In the genomic region with DNA sequence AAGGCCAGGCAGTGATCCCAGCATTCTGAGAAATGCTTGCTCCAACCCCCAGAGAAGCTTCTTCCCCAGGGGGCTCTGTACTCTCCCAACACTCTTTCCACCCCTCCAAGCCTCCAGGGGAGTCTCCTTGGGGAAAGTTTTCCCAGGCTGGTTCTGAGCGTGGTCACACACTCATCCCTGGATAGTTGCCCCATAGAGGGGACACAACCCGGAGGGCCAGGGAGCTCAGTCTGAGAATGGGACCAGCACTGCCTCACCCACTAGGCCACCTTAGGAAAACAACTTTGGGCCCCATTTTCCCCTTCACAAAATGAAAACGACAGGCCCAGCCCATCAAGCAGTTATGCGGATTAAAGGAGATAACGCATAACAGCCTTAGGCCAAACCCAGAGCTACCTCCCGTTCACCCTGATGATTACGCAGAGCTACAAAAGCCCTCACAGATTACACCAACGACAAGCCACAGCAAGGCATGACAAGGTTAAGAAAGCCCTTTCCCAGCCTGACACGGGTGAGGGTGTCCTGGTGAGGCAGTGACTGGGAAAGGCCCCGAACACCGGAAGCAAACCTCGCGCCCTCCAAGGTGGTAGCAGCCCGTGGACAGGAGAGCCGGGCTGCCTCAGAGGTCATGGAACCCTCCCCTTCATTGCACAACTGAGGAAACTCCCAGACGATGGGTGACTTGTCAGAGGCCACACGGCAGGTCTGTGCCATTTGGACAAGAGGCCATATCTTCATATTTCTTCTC, we compare ENCODE assay signal across 1 cellular context.
TF ChIP-seq lines count a peak whose summit lies in the region.

No MANE protein-coding gene starts in this region.

TF ChIP-seq in IMR-90, 13 proteins besides CTCF, POLR2A, EP300 and RAD21:
- TF ChIP-seq, protein P1, sequence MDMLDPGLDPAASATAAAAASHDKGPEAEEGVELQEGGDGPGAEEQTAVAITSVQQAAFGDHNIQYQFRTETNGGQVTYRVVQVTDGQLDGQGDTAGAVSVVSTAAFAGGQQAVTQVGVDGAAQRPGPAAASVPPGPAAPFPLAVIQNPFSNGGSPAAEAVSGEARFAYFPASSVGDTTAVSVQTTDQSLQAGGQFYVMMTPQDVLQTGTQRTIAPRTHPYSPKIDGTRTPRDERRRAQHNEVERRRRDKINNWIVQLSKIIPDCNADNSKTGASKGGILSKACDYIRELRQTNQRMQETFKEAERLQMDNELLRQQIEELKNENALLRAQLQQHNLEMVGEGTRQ (IDR thresholded peaks at IDR 0.05; ENCODE audit: low read depth, low read length) = no peak
- TF ChIP-seq, protein P2, sequence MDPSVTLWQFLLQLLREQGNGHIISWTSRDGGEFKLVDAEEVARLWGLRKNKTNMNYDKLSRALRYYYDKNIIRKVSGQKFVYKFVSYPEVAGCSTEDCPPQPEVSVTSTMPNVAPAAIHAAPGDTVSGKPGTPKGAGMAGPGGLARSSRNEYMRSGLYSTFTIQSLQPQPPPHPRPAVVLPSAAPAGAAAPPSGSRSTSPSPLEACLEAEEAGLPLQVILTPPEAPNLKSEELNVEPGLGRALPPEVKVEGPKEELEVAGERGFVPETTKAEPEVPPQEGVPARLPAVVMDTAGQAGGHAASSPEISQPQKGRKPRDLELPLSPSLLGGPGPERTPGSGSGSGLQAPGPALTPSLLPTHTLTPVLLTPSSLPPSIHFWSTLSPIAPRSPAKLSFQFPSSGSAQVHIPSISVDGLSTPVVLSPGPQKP (IDR thresholded peaks at IDR 0.05; ENCODE audit: borderline replicate concordance, low read depth, low read length) = no peak
- TF ChIP-seq SMC3 (IDR thresholded peaks at IDR 0.05; ENCODE audit: low read depth, low read length) = no peak
- no peak for TF ChIP-seq CEBPB (IDR thresholded peaks at IDR 0.05; ENCODE audit: low read depth, low read length)
- no peak for TF ChIP-seq BHLHE40 (IDR thresholded peaks at IDR 0.05; ENCODE audit: low read depth, low read length)
- no peak for TF ChIP-seq FOS (IDR thresholded peaks at IDR 0.05; ENCODE audit: low read depth, low read length)
- no peak for TF ChIP-seq RCOR1 (IDR thresholded peaks at IDR 0.05; ENCODE audit: insufficient replicate concordance, low read length)
- TF ChIP-seq MAFK (IDR thresholded peaks at IDR 0.05; ENCODE audit: low read depth, low read length) = no peak
- no peak for TF ChIP-seq MAZ (IDR thresholded peaks at IDR 0.05; ENCODE audit: borderline replicate concordance, low read depth, low read length)
- no peak for TF ChIP-seq MXI1 (IDR thresholded peaks at IDR 0.05; ENCODE audit: borderline replicate concordance, low read depth, low read length)
- no peak for TF ChIP-seq RFX5 (IDR thresholded peaks at IDR 0.05; ENCODE audit: low read depth, low read length)
- TF ChIP-seq NFE2L2 (IDR thresholded peaks at IDR 0.05; ENCODE audit: low read depth, low read length) = no peak
- no peak for TF ChIP-seq CHD1 (IDR thresholded peaks at IDR 0.05; ENCODE audit: low read depth, low read length)
